ENCODE assay signal across 8 cellular contexts in the genomic region with DNA sequence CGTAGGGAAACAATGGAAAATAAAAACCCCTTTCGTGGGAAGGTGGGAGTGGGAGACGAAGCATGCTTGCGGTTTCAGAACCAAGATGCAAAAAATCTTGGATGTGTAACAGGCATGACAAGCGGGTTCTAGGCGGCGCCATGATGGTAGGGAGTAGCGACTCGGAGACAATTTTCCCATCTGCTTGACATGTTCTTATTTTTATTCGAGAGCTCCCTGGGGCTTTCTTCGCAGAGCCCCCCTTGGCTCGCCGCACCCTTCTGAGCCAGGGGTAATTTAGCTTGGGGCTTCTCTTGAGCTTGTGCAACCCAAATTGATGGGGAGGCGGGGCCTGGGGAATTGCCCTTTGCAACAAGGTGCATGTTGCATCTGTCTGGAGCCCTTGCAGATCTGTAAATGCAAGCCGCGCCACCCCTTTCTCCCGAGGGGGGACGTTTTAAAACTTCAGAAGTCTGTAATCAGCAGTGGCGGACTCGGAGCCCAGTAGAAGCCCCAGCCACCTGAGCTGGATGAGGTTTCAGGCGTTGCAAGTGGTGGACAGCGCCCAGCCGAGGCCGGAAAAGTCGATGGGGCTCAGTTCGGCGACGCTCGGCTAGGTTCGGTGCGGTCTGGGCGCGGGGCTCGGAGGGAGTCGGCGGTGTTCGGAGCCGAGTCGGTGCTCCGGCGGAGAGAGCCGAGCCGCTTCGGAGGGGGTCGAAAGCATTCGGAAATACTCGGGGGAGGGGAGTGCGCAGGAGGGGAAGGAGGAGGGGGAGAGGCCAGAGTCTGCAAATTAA. TPM values are rescaled to one million over a fixed set of nuclear protein-coding genes. Genes with fewer than 3 reads are reported as not detected.
DNase-seq lines count a peak whose midpoint lies in the region; ATAC-seq and TF ChIP-seq lines count a peak whose summit lies in the region.

No MANE protein-coding gene starts in this region.

- WGBS in liver: 10% methylated on average over 48 of the region's 48 CpGs

- ATAC-seq in HG03159 (IDR thresholded peaks at IDR 0.05; ENCODE audit: unreplicated experiment): no peak

- peaks cover 27% of the 10 kb centered on the region for H3K4me1 ChIP-seq in effector memory CD4-positive, alpha-beta T cell (ENCODE audit: control insufficient read depth, insufficient read depth, low read length, poor library complexity, severe bottlenecking)
- H3K4me1 ChIP-seq in liver (ENCODE audit: control insufficient read depth in 4 of 4, insufficient read depth in 4 of 4, low read length in 3 of 4): peaks cover 4 to 65% (median 46%) of the 10 kb centered on the region in 4 donors

- TF ChIP-seq CTCF in liver (IDR thresholded peaks at IDR 0.05; ENCODE audit: low read depth, low read length, missing input control): no peak

- TF ChIP-seq RAD21 in liver (IDR thresholded peaks at IDR 0.05): peak in 1 of 2 donors; percentile 14

- no peaks in the 10 kb centered on the region for H3K36me3 ChIP-seq in effector memory CD4-positive, alpha-beta T cell (ENCODE audit: control insufficient read depth, insufficient read depth, low read length)
- no peaks in the 10 kb centered on the region for H3K36me3 ChIP-seq in liver (ENCODE audit: control insufficient read depth in 4 of 4, insufficient read depth in 3 of 4, low read depth in 1 of 4, low read length in 3 of 4)

- no peak overlapping the region for H3K27ac ChIP-seq in effector memory CD4-positive, alpha-beta T cell (ENCODE audit: insufficient read depth, low read length, poor library complexity, severe bottlenecking)
- H3K27ac ChIP-seq in liver (ENCODE audit: low read depth in 1 of 2, low read length in 2 of 2): no peak overlapping the region

- DNase-seq in ELF-1 (ENCODE audit: low read depth, low spot score) (peak; percentile 98), NCI-H2171 (lab: John Stamatoyannopoulos, UW) (peak; percentile 87), GF-D8 (lab: John Stamatoyannopoulos, UW) (no peak)
- peak; percentile 57 for DNase-seq in activated CD8-positive, alpha-beta memory T cell treated with anti-CD3 and anti-CD28 coated beads, Interleukin-2, amount 50 U/mL, for 4 hours
- peak; percentile 38 to 62 (median 55) for DNase-seq in effector memory CD4-positive, alpha-beta T cell
- peak; percentile 78 for DNase-seq in stimulated activated CD4-positive, alpha-beta T cell treated with anti-CD3 and anti-CD28 coated beads, Interleukin-1b, Interleukin-23, amount 100 ng/mL, for 48 hours

- no peaks in the 10 kb centered on the region for H3K9me3 ChIP-seq in effector memory CD4-positive, alpha-beta T cell (ENCODE audit: control insufficient read depth, low read length)
- H3K9me3 ChIP-seq in liver (ENCODE audit: control insufficient read depth in 4 of 4, low read length in 3 of 4): no peaks in the 10 kb centered on the region

- H3K27me3 ChIP-seq in effector memory CD4-positive, alpha-beta T cell (replicated peaks; ENCODE audit: control insufficient read depth, insufficient read depth, low read length, poor library complexity, severe bottlenecking): peaks cover 5% of the 10 kb centered on the region
- no peaks in the 10 kb centered on the region for H3K27me3 ChIP-seq in liver (ENCODE audit: control insufficient read depth in 4 of 4, insufficient read depth in 4 of 4, low read length in 3 of 4)

- H3K9ac ChIP-seq in liver (ENCODE audit: low read depth in 1 of 2, low read length in 2 of 2): no peak overlapping the region

- peak overlapping the region; percentile 36 for H3K4me3 ChIP-seq in effector memory CD4-positive, alpha-beta T cell (ENCODE audit: insufficient read depth, low read depth, low read length, poor library complexity, severe bottlenecking)
- H3K4me3 ChIP-seq in liver (ENCODE audit: low read depth in 1 of 3, low read length in 3 of 3): peak overlapping the region in 1 of 3 donors; percentile 38

TF ChIP-seq in liver, 16 proteins besides CTCF, POLR2A, EP300 and RAD21:
- peak; percentile 49 for TF ChIP-seq YY1 (IDR thresholded peaks at IDR 0.05)
- no peak for TF ChIP-seq SP1 (IDR thresholded peaks at IDR 0.05)
- TF ChIP-seq NR2F2 (IDR thresholded peaks at IDR 0.05): no peak
- TF ChIP-seq GABPA (IDR thresholded peaks at IDR 0.05 in 1 of 2, conservative IDR thresholded peaks at IDR 0.05 in 1 of 2): no peak
- TF ChIP-seq, protein P1, sequence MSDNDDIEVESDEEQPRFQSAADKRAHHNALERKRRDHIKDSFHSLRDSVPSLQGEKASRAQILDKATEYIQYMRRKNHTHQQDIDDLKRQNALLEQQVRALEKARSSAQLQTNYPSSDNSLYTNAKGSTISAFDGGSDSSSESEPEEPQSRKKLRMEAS (IDR thresholded peaks at IDR 0.05): no peak
- peak; percentile 93 for TF ChIP-seq HNF4G (IDR thresholded peaks at IDR 0.05)
- TF ChIP-seq JUND (IDR thresholded peaks at IDR 0.05): no peak
- no peak for TF ChIP-seq RXRA (IDR thresholded peaks at IDR 0.05)
- TF ChIP-seq EGR1 (IDR thresholded peaks at IDR 0.05; ENCODE audit: low read depth in 2 of 2): no peak
- TF ChIP-seq TAF1 (conservative IDR thresholded peaks at IDR 0.05): no peak
- TF ChIP-seq, protein P2, sequence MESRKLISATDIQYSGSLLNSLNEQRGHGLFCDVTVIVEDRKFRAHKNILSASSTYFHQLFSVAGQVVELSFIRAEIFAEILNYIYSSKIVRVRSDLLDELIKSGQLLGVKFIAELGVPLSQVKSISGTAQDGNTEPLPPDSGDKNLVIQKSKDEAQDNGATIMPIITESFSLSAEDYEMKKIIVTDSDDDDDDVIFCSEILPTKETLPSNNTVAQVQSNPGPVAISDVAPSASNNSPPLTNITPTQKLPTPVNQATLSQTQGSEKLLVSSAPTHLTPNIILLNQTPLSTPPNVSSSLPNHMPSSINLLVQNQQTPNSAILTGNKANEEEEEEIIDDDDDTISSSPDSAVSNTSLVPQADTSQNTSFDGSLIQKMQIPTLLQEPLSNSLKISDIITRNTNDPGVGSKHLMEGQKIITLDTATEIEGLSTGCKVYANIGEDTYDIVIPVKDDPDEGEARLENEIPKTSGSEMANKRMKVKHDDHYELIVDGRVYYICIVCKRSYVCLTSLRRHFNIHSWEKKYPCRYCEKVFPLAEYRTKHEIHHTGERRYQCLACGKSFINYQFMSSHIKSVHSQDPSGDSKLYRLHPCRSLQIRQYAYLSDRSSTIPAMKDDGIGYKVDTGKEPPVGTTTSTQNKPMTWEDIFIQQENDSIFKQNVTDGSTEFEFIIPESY (IDR thresholded peaks at IDR 0.05): peak; percentile 53
- TF ChIP-seq, protein P3, sequence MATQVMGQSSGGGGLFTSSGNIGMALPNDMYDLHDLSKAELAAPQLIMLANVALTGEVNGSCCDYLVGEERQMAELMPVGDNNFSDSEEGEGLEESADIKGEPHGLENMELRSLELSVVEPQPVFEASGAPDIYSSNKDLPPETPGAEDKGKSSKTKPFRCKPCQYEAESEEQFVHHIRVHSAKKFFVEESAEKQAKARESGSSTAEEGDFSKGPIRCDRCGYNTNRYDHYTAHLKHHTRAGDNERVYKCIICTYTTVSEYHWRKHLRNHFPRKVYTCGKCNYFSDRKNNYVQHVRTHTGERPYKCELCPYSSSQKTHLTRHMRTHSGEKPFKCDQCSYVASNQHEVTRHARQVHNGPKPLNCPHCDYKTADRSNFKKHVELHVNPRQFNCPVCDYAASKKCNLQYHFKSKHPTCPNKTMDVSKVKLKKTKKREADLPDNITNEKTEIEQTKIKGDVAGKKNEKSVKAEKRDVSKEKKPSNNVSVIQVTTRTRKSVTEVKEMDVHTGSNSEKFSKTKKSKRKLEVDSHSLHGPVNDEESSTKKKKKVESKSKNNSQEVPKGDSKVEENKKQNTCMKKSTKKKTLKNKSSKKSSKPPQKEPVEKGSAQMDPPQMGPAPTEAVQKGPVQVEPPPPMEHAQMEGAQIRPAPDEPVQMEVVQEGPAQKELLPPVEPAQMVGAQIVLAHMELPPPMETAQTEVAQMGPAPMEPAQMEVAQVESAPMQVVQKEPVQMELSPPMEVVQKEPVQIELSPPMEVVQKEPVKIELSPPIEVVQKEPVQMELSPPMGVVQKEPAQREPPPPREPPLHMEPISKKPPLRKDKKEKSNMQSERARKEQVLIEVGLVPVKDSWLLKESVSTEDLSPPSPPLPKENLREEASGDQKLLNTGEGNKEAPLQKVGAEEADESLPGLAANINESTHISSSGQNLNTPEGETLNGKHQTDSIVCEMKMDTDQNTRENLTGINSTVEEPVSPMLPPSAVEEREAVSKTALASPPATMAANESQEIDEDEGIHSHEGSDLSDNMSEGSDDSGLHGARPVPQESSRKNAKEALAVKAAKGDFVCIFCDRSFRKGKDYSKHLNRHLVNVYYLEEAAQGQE (IDR thresholded peaks at IDR 0.05): peak; percentile 100
- TF ChIP-seq FOXA1 (IDR thresholded peaks at IDR 0.05): no peak
- no peak for TF ChIP-seq FOXA2 (IDR thresholded peaks at IDR 0.05)
- TF ChIP-seq, protein P4, sequence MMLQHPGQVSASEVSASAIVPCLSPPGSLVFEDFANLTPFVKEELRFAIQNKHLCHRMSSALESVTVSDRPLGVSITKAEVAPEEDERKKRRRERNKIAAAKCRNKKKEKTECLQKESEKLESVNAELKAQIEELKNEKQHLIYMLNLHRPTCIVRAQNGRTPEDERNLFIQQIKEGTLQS (IDR thresholded peaks at IDR 0.05): no peak
- TF ChIP-seq HNF4A (conservative IDR thresholded peaks at IDR 0.05): peak in 1 of 2 donors; percentile 4

RNA-seq across cellular contexts. Expression of a gene that starts 2.9 kb away (rescaled TPM):
- total RNA-seq in liver: 10 to 100 TPM in 1 of 2 donors, under 1 TPM in 1; 0.61 to 15.1 TPM
- polyA plus RNA-seq in liver: 10 to 100 TPM in 1 of 2 donors, 1 to 10 TPM in 1; 3.2 to 10.8 TPM
